Comparison of ENCODE assay signal across 9 cellular contexts in the genomic region with DNA sequence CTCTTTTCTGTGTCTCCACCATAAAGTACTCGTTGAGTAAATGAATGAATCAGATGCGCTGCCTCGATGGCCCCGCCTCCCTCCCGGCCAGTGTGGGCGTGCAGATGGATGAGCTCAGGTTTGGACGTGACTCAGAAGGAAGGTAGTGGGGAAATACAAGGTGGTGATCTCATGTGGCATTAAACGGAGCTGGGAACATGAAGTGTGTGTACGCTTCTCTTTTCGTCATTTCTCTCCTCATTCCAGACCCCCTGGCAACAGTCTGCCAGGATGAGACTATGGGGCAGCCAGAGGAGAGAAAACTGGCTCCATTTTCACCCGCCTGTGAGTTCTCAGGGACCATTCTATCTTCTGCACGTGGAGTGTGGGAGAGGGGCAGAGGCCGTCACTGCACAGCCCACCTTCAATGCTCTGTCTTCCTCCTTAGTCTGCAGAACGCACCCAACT.
DNase-seq lines count a peak whose midpoint lies in the region; ATAC-seq and TF ChIP-seq lines count a peak whose summit lies in the region.
"Had no signal": no experiment of that assay in that cellular context is flagged by ENCODE, and none has a peak within 500 bp of the region (broad histone marks: within the 10 kb centered on the region; RNA-seq: fewer than 3 reads in every experiment).

No MANE protein-coding gene starts in this region.

- no peak overlapping the region for H3K27ac Mint-ChIP-seq in T-helper 17 cell

- H3K4me3 ChIP-seq in SJSA1 (no peak overlapping the region), foreskin fibroblast (ENCODE audit: low read depth in 1 of 2, low read length in 2 of 2) (no peak overlapping the region), Peyer's patch (no peak overlapping the region)

- peak; percentile 29 to 32 for ATAC-seq in activated CD4-positive, CD25-positive, alpha-beta regulatory T cell treated with anti-CD3 and anti-CD28 coated beads, Interleukin-2, amount 50 U/mL, for 24 hours
- ATAC-seq in GM19397 (IDR thresholded peaks at IDR 0.05; ENCODE audit: unreplicated experiment) = no peak
- no peak for ATAC-seq in T-helper 17 cell

- no peak for TF ChIP-seq CTCF in foreskin fibroblast (IDR thresholded peaks at IDR 0.05; ENCODE audit: low read depth, low read length)
- TF ChIP-seq CTCF in Peyer's patch (IDR thresholded peaks at IDR 0.05) = no peak

- H3K4me1 Mint-ChIP-seq in T-helper 17 cell = peaks cover 9% of the 10 kb centered on the region

- no peaks in the 10 kb centered on the region for H3K36me3 Mint-ChIP-seq in T-helper 17 cell (ENCODE audit: low read depth)

- H3K27ac ChIP-seq in SJSA1 (peak overlapping the region; percentile 82), Peyer's patch (no peak overlapping the region)

- H3K27me3 Mint-ChIP-seq in T-helper 17 cell = peaks cover 66% of the 10 kb centered on the region

- no peak overlapping the region for H3K4me3 Mint-ChIP-seq in T-helper 17 cell

- TF ChIP-seq POLR2A in Peyer's patch (IDR thresholded peaks at IDR 0.05) = no peak

- H3K27me3 ChIP-seq in SJSA1 (replicated peaks) (no peaks in the 10 kb centered on the region), Peyer's patch (no peaks in the 10 kb centered on the region)

- H3K4me1 ChIP-seq in SJSA1 (replicated peaks) = peaks cover 48% of the 10 kb centered on the region
- H3K4me1 ChIP-seq in Peyer's patch = no peaks in the 10 kb centered on the region

- no peak for DNase-seq in activated CD4-positive, CD25-positive, alpha-beta regulatory T cell (lab: John Stamatoyannopoulos, UW)
- DNase-seq in SJSA1 (ENCODE audit: low read depth in 1 of 2, low spot score in 2 of 2) (peak; percentile 88 to 92), foreskin fibroblast (peak; percentile 90 to 91), T-helper 17 cell (no peak), Peyer's patch (no peak)
- DNase-seq in stimulated activated CD4-positive, alpha-beta T cell treated with anti-CD3 and anti-CD28 coated beads, TNF-alpha, amount 100 ng/mL, for 48 hours (ENCODE audit: low read depth in 3 of 3) = peak; percentile 27 to 61 (median 53)

- H3K9me3 ChIP-seq in SJSA1 (replicated peaks) (no peaks in the 10 kb centered on the region), T-helper 17 cell (ENCODE audit: control insufficient read depth, low read length, poor library complexity, severe bottlenecking) (no peaks in the 10 kb centered on the region), Peyer's patch (no peaks in the 10 kb centered on the region)
- H3K9me3 ChIP-seq: Caco-2 had no signal

- H3K36me3 ChIP-seq in SJSA1 (no peaks in the 10 kb centered on the region), Peyer's patch (no peaks in the 10 kb centered on the region)

Comparison
In these comparisons a context has a peak if more than half of its experiments do, and no peak if none do; other contexts are left out.
1. ATAC-seq: peak in activated CD4-positive, CD25-positive, alpha-beta regulatory T cell treated with anti-CD3 and anti-CD28 coated beads, Interleukin-2, amount 50 U/mL, for 24 hours (2 of 2); none in GM19397 (single experiment) and T-helper 17 cell (single experiment).
2. DNase-seq: peak in SJSA1 (2 of 2), foreskin fibroblast (2 of 2) and stimulated activated CD4-positive, alpha-beta T cell treated with anti-CD3 and anti-CD28 coated beads, TNF-alpha, amount 100 ng/mL, for 48 hours (3 of 3); none in activated CD4-positive, CD25-positive, alpha-beta regulatory T cell (0 of 4), T-helper 17 cell (0 of 3) and Peyer's patch (0 of 3).